Comparison of ENCODE assay signal across 8 cellular contexts in the genomic region with DNA sequence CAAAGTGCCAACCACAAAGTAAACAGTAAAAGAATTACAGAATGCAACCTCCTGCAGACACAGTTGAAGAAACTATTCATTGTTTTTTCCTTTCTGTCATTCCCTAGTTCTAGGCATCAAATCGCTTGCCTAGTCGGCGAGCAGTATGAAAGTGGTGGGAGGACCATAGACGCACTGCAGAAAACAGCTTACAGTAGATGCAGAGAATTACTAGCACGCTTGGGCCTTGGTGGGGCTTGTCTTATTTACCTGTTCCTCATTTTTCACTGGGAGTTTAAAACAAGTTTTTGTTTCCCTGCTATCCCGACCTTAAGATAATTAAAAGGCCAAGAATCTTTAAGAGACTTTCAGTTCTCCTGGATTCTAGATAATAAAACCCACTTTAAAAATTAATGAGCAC. TPM values are rescaled to one million over a fixed set of nuclear protein-coding genes. Genes with fewer than 3 reads are reported as not detected.
DNase-seq lines count a peak whose midpoint lies in the region; ATAC-seq and TF ChIP-seq lines count a peak whose summit lies in the region.

No MANE protein-coding gene starts in this region.

- intact Hi-C loops in MCF 10A (cut with micrococcal nuclease), result no loop called here
- intact Hi-C loops in left colon (cut with DNase I, micrococcal nuclease), result no loop called here

- H3F3A ChIP-seq in neural cell (ENCODE audit: insufficient read depth, low read length, poor library complexity, severe bottlenecking), result no peaks in the 10 kb centered on the region

- peaks cover 43% of the 10 kb centered on the region for H3K4me1 ChIP-seq in CD4-positive, CD25-positive, alpha-beta regulatory T cell (ENCODE audit: control insufficient read depth, insufficient read depth, low read length, poor library complexity, severe bottlenecking)
- peaks cover 11% of the 10 kb centered on the region for H3K4me1 ChIP-seq in HUES64 (ENCODE audit: insufficient read depth, low read length)

- BruUV-seq in MCF 10A (replicated peaks; lab: Mats Ljungman, UMichigan), result no TSS peak

- no peak for TF ChIP-seq RAD21 in neural cell (conservative IDR thresholded peaks at IDR 0.05)

- H3K9me3 ChIP-seq in CD4-positive, CD25-positive, alpha-beta regulatory T cell (ENCODE audit: control insufficient read depth in 2 of 2, low read length in 2 of 2), result no peaks in the 10 kb centered on the region
- H3K9me3 ChIP-seq in HUES64 (ENCODE audit: insufficient read depth, low read depth, low read length) (no peaks in the 10 kb centered on the region; the same call in 1 of the 2 replicates), neural cell (ENCODE audit: low read length) (no peaks in the 10 kb centered on the region)

- no peaks in the 10 kb centered on the region for H4K20me1 ChIP-seq in neural cell (ENCODE audit: insufficient read depth)

- no peak for ATAC-seq in CD4-positive, CD25-positive, alpha-beta regulatory T cell (ENCODE audit: low read depth in 2 of 2)
- ATAC-seq in left colon, result no peak

- H3K4me1 Mint-ChIP-seq in CD4-positive, CD25-positive, alpha-beta regulatory T cell, result peaks cover 18 to 52% (median 38%) of the 10 kb centered on the region in 4 donors
- H3K4me1 Mint-ChIP-seq in MCF 10A (ENCODE audit: insufficient read depth, unreplicated experiment), result peaks cover 30% of the 10 kb centered on the region

- H3K36me3 ChIP-seq in CD4-positive, CD25-positive, alpha-beta regulatory T cell (ENCODE audit: control insufficient read depth, insufficient read depth, low read length), result no peaks in the 10 kb centered on the region
- H3K36me3 ChIP-seq in HUES64 (ENCODE audit: insufficient read depth, low read length) (peaks cover 4% of the 10 kb centered on the region; the same call in 1 of the 2 replicates), neural cell (ENCODE audit: insufficient read depth, low read length) (no peaks in the 10 kb centered on the region)

- H3K4me3 ChIP-seq in CD4-positive, CD25-positive, alpha-beta regulatory T cell (ENCODE audit: low read depth, low read length), result peak overlapping the region; percentile 95
- peak overlapping the region; percentile 98 for H3K4me3 ChIP-seq in HUES64 (ENCODE audit: low read length)
- H3K4me3 ChIP-seq in neural cell (ENCODE audit: low read length), result peak overlapping the region; percentile 73

- H3K79me2 ChIP-seq in neural cell (replicated peaks; ENCODE audit: insufficient read depth, low read length), result peaks cover 38% of the 10 kb centered on the region

- H3K27me3 Mint-ChIP-seq in CD4-positive, CD25-positive, alpha-beta regulatory T cell, result peaks cover 12% of the 10 kb centered on the region
- peaks cover 23% of the 10 kb centered on the region for H3K27me3 Mint-ChIP-seq in MCF 10A (ENCODE audit: insufficient read depth, unreplicated experiment)

- H2AFZ ChIP-seq in neural cell (ENCODE audit: low read depth, low read length), result peak overlapping the region; percentile 62

- 79% methylated on average over 6 of the region's 6 CpGs for WGBS in HUES64

- CTCF ChIA-PET in MCF 10A (lab: Yijun Ruan, JAX), result interaction anchor here (0.6 to 17.3 kb wide), 12 partner anchors 12 to 890 kb away, joined by 3 to 275 read pairs (median 6); no protein-coding TSS in a partner anchor

- TF ChIP-seq EP300 in neural cell (conservative IDR thresholded peaks at IDR 0.05; ENCODE audit: poor library complexity, severe bottlenecking), result no peak

- no peak overlapping the region for H3K9ac ChIP-seq in HUES64 (ENCODE audit: low read depth, low read length)
- peak overlapping the region; percentile 85 for H3K9ac ChIP-seq in neural cell (ENCODE audit: low read length)

- peaks cover 10% of the 10 kb centered on the region for H3K27me3 ChIP-seq in CD4-positive, CD25-positive, alpha-beta regulatory T cell (ENCODE audit: control insufficient read depth, insufficient read depth, low read length)
- H3K27me3 ChIP-seq in HUES64 (ENCODE audit: insufficient read depth, low read length), result peaks cover 44% of the 10 kb centered on the region
- no peaks in the 10 kb centered on the region for H3K27me3 ChIP-seq in neural cell (ENCODE audit: insufficient read depth, low read depth, low read length)

- peaks cover 4% of the 10 kb centered on the region for H3K36me3 Mint-ChIP-seq in CD4-positive, CD25-positive, alpha-beta regulatory T cell
- peaks cover 4% of the 10 kb centered on the region for H3K36me3 Mint-ChIP-seq in MCF 10A (ENCODE audit: insufficient read depth, unreplicated experiment)

- H3K4me2 ChIP-seq in neural cell (ENCODE audit: low read length), result peak overlapping the region; percentile 56

- no peaks in the 10 kb centered on the region for H3K9me2 ChIP-seq in neural cell (ENCODE audit: insufficient read depth, low read length)

- TF ChIP-seq CTCF in MCF 10A (IDR thresholded peaks at IDR 0.05; ENCODE audit: unreplicated experiment), result no peak
- TF ChIP-seq CTCF in neural cell (IDR thresholded peaks at IDR 0.05; ENCODE audit: poor library complexity, severe bottlenecking), result no peak

- POLR2A ChIA-PET in MCF 10A (lab: Yijun Ruan, JAX), result interaction anchor here (0.6 to 2.9 kb wide), 10 partner anchors 9 to 763 kb away, joined by 3 to 17 read pairs (median 7); no protein-coding TSS in a partner anchor

- H3K9me3 Mint-ChIP-seq in CD4-positive, CD25-positive, alpha-beta regulatory T cell, result peaks cover 0 to 5% (median 0%) of the 10 kb centered on the region in 7 donors
- H3K9me3 Mint-ChIP-seq in MCF 10A (ENCODE audit: unreplicated experiment), result no peaks in the 10 kb centered on the region

- no peak overlapping the region for H3K27ac ChIP-seq in CD4-positive, CD25-positive, alpha-beta regulatory T cell (ENCODE audit: insufficient read depth, low read length, poor library complexity, severe bottlenecking)
- no peak overlapping the region for H3K27ac ChIP-seq in HUES64 (ENCODE audit: low read depth, low read length)
- H3K27ac ChIP-seq in neural cell (ENCODE audit: low read length), result peak overlapping the region; percentile 81

- DNase-seq in CD4-positive, CD25-positive, alpha-beta regulatory T cell, result no peak
- DNase-seq in MCF 10A (ENCODE audit: unreplicated experiment), result no peak
- no peak for DNase-seq in left colon
- DNase-seq in stimulated activated CD4-positive, alpha-beta T cell treated with anti-CD3 and anti-CD28 coated beads, Interleukin-4, amount 100 ng/mL, for 24 hours, result no peak
- DNase-seq in mucosa of gallbladder (ENCODE audit: low spot score), result no peak
- DNase-seq in foreskin melanocyte, result no peak

- H3K27ac Mint-ChIP-seq in CD4-positive, CD25-positive, alpha-beta regulatory T cell, result peak overlapping the region in 2 of 3 donors; percentile 98 to 99
- peak overlapping the region; percentile 99 for H3K27ac Mint-ChIP-seq in MCF 10A (ENCODE audit: low read depth, unreplicated experiment)

- peak overlapping the region; percentile 92 to 100 (median 99) for H3K4me3 Mint-ChIP-seq in CD4-positive, CD25-positive, alpha-beta regulatory T cell
- H3K4me3 Mint-ChIP-seq in MCF 10A (ENCODE audit: unreplicated experiment), result peak overlapping the region; percentile 96

TF ChIP-seq in neural cell, 6 proteins besides CTCF, POLR2A, EP300 and RAD21:
- TF ChIP-seq EZH2 (IDR thresholded peaks at IDR 0.05; ENCODE audit: borderline replicate concordance, insufficient read depth, low read length, poor library complexity, severe bottlenecking), result no peak
- TF ChIP-seq SMC3 (conservative IDR thresholded peaks at IDR 0.05; ENCODE audit: poor library complexity), result no peak
- TF ChIP-seq, protein P1, sequence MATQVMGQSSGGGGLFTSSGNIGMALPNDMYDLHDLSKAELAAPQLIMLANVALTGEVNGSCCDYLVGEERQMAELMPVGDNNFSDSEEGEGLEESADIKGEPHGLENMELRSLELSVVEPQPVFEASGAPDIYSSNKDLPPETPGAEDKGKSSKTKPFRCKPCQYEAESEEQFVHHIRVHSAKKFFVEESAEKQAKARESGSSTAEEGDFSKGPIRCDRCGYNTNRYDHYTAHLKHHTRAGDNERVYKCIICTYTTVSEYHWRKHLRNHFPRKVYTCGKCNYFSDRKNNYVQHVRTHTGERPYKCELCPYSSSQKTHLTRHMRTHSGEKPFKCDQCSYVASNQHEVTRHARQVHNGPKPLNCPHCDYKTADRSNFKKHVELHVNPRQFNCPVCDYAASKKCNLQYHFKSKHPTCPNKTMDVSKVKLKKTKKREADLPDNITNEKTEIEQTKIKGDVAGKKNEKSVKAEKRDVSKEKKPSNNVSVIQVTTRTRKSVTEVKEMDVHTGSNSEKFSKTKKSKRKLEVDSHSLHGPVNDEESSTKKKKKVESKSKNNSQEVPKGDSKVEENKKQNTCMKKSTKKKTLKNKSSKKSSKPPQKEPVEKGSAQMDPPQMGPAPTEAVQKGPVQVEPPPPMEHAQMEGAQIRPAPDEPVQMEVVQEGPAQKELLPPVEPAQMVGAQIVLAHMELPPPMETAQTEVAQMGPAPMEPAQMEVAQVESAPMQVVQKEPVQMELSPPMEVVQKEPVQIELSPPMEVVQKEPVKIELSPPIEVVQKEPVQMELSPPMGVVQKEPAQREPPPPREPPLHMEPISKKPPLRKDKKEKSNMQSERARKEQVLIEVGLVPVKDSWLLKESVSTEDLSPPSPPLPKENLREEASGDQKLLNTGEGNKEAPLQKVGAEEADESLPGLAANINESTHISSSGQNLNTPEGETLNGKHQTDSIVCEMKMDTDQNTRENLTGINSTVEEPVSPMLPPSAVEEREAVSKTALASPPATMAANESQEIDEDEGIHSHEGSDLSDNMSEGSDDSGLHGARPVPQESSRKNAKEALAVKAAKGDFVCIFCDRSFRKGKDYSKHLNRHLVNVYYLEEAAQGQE (IDR thresholded peaks at IDR 0.05; ENCODE audit: borderline replicate concordance), result no peak
- no peak for TF ChIP-seq POLR2AphosphoS5 (IDR thresholded peaks at IDR 0.05)
- TF ChIP-seq TAF1 (IDR thresholded peaks at IDR 0.05; ENCODE audit: low read depth), result no peak
- TF ChIP-seq MXI1 (conservative IDR thresholded peaks at IDR 0.05; ENCODE audit: poor library complexity, severe bottlenecking), result no peak
TF ChIP-seq in neural cell: peak in this region for 0.

RNA-seq across cellular contexts. Expression of a gene that starts 0.7 kb away (rescaled TPM):
- total RNA-seq in CD4-positive, CD25-positive, alpha-beta regulatory T cell, result 23.3 TPM
- 10 to 100 TPM; 50.6 to 82.1 (median 60.8) TPM for polyA plus RNA-seq in CD4-positive, CD25-positive, alpha-beta regulatory T cell
- 20.5 TPM for polyA plus RNA-seq in HUES64 (2013, experiment 1 of 2)
- 20.7 TPM for polyA plus RNA-seq in HUES64 (2013, experiment 2 of 2)
- total RNA-seq in MCF 10A (2022), result 25.1 and 28.4 TPM in 2 replicates
- polyA plus RNA-seq in neural cell, result 44.5 and 49.5 TPM in 2 replicates
- 67.2 and 70.7 TPM in 2 replicates for polyA minus RNA-seq in neural cell
- total RNA-seq in left colon, result 10 to 100 TPM; 11.3 to 11.8 TPM
- 24.5 TPM for total RNA-seq in mucosa of gallbladder
